In genomic region chr12:67720383-67720856, GRCh38 we compare ENCODE assay signal across 12 cellular contexts.
DNase-seq lines count a peak whose midpoint lies in the region; TF ChIP-seq lines count a peak whose summit lies in the region.
"Had no signal": no experiment of that assay in that cellular context is flagged by ENCODE, and none has a peak within 500 bp of the region (broad histone marks: within the 10 kb centered on the region; RNA-seq: fewer than 3 reads in every experiment).

No MANE protein-coding gene starts in this region.

- H3K9ac ChIP-seq in MM.1S (ENCODE audit: low read length): no peak overlapping the region

- no peak overlapping the region for H2AFZ ChIP-seq in MM.1S (ENCODE audit: low read length)

- H3K4me3 ChIP-seq in MM.1S (ENCODE audit: low read length): no peak overlapping the region

- H4K20me1 ChIP-seq in MM.1S (ENCODE audit: insufficient read depth, low read length): no peaks in the 10 kb centered on the region

- no peaks in the 10 kb centered on the region for H3K27me3 ChIP-seq in MM.1S (replicated peaks; ENCODE audit: insufficient read depth, low read length)

- no peak for TF ChIP-seq CTCF in 22Rv1 (IDR thresholded peaks at IDR 0.05)
- TF ChIP-seq CTCF in MM.1S (IDR thresholded peaks at IDR 0.05; ENCODE audit: low read length): no peak

- no peaks in the 10 kb centered on the region for H3K36me3 ChIP-seq in MM.1S (replicated peaks; ENCODE audit: insufficient read depth, low read length)

- DNase-seq in H4 (ENCODE audit: low spot score) (peak; percentile 37), T1000 (lab: John Stamatoyannopoulos, UW) (peak; percentile 78), islet precursor cell (peak; percentile 57), MM.1S (no peak), COLO829 (ENCODE audit: low spot score) (no peak), NCI-H1694 (lab: John Stamatoyannopoulos, UW) (no peak), activated T-cell treated with anti-CD3 and anti-CD28 coated beads for 4 hours (no peak)
- DNase-seq: activated T-cell treated with anti-CD3 and anti-CD28 coated beads, Interleukin-2, amount 50 U/mL, for 48 hours; CD4-positive, alpha-beta memory T cell; effector memory CD4-positive, alpha-beta T cell; NCI-H1436 treated with DMSO at 0.1 percent for 48 hours had no signal

- H3K79me2 ChIP-seq in MM.1S (ENCODE audit: low read length): no peaks in the 10 kb centered on the region

- H3K9me2 ChIP-seq in MM.1S (replicated peaks; ENCODE audit: insufficient read depth, low read length): no peaks in the 10 kb centered on the region

- no peaks in the 10 kb centered on the region for H3K4me1 ChIP-seq in MM.1S (ENCODE audit: low read length)

- H3K9me3 ChIP-seq in MM.1S (replicated peaks; ENCODE audit: insufficient read depth, low read length): no peaks in the 10 kb centered on the region

- no peaks in the 10 kb centered on the region for H3F3A ChIP-seq in MM.1S (ENCODE audit: insufficient read depth, low read length)

- H3K4me2 ChIP-seq in MM.1S (ENCODE audit: low read depth, low read length): no peak overlapping the region

- H3K27ac ChIP-seq in 22Rv1: peak overlapping the region; percentile 66
- no peak overlapping the region for H3K27ac ChIP-seq in MM.1S (ENCODE audit: low read length)

Comparison
In these comparisons a context has a peak if more than half of its experiments do, and no peak if none do; other contexts are left out.
1. DNase-seq: peak in H4 (single experiment), T1000 (single experiment) and islet precursor cell (single experiment); none in MM.1S (single experiment), COLO829 (single experiment), NCI-H1694 (single experiment) and activated T-cell treated with anti-CD3 and anti-CD28 coated beads for 4 hours (single experiment).